ENCODE assay signal across 8 cellular contexts in the genomic region with DNA sequence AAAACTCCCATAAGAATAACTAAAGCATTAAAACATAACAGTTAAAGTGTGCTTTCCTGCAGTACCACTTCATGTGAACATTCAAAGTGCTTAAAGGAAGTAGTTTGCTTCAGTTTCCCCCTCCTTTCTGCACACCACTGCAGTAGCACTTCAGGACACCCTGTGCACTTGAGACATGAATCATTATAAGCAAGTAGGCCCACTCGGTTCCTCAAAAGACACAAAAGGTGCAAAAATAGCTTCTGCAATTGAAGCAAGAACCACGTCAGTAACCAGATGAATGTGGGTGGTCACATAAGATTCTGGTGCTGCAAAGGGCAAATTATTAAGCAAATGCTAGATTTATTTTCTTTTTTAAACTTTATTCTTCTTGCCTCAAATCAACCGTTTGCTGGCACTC.
A peak's percentile ranks its signal among the peaks of the same experiment; 100 is the strongest.
DNase-seq lines count a peak whose midpoint lies in the region; ATAC-seq, FAIRE-seq and TF ChIP-seq lines count a peak whose summit lies in the region.

No MANE protein-coding gene starts in this region.

- H3K9me3 ChIP-seq in DND-41 (ENCODE audit: insufficient read depth, low read length, severe bottlenecking) (no peaks in the 10 kb centered on the region), HepG2 (ENCODE audit: low read length) (no peaks in the 10 kb centered on the region)

- TF ChIP-seq POLR2A in HepG2 (IDR thresholded peaks at IDR 0.05; ENCODE audit: insufficient read depth in 1 of 2, low read depth in 2 of 2, low read length in 2 of 2): no peak

- H3K27me3 Mint-ChIP-seq in activated naive CD8-positive, alpha-beta T cell treated with anti-CD3 and anti-CD28 coated beads for 36 hours: no peaks in the 10 kb centered on the region
- H3K27me3 Mint-ChIP-seq in Calu3 (ENCODE audit: unreplicated experiment): no peaks in the 10 kb centered on the region

- TF ChIP-seq CTCF in DND-41 (IDR thresholded peaks at IDR 0.05; ENCODE audit: borderline replicate concordance, extremely low read depth, low read length, poor library complexity, severe bottlenecking): no peak
- TF ChIP-seq CTCF in HepG2 (CRISPR knock-in tag; IDR thresholded peaks at IDR 0.05): no peak
- no peak for TF ChIP-seq CTCF in Calu3 (IDR thresholded peaks at IDR 0.05; ENCODE audit: unreplicated experiment)

- TF ChIP-seq RAD21 in HepG2 (CRISPR knock-in tag; IDR thresholded peaks at IDR 0.05): no peak

- H3K4me3 ChIP-seq in DND-41 (ENCODE audit: low read depth in 1 of 2, low read length in 2 of 2) (no peak overlapping the region), HepG2 (replicated peaks in 1 of 3; ENCODE audit: insufficient read depth in 1 of 3, low read depth in 2 of 3, low read length in 3 of 3) (no peak overlapping the region)

- no peak overlapping the region for H3K27ac ChIP-seq in DND-41 (ENCODE audit: low read length)
- no peak overlapping the region for H3K27ac ChIP-seq in HepG2 (ENCODE audit: extremely low read length, insufficient read depth, low read length)

- WGBS in HepG2 (ENCODE audit: low lambda C conversion rate): 95% methylated on average over 3 of the region's 3 CpGs

- H3K27me3 ChIP-seq in DND-41 (ENCODE audit: insufficient read depth, low read length, poor library complexity) (no peaks in the 10 kb centered on the region), HepG2 (ENCODE audit: control insufficient read depth in 1 of 2, insufficient read depth in 2 of 2, low read length in 2 of 2) (no peaks in the 10 kb centered on the region)

- H3K4me1 ChIP-seq in DND-41 (ENCODE audit: insufficient read depth, low read length) (no peaks in the 10 kb centered on the region), HepG2 (ENCODE audit: insufficient read depth, low read length) (no peaks in the 10 kb centered on the region)

- 0 out of 3 replicates have a peak, but pooled peaks have one; percentile 58 for ATAC-seq in DND-41 (ENCODE audit: insufficient read depth, low read depth)
- peak; percentile 94 for ATAC-seq in HG03097 (IDR thresholded peaks at IDR 0.05; ENCODE audit: low FRiP score, unreplicated experiment)
- ATAC-seq in HepG2: no peak

- DNase-seq in DND-41: no peak
- DNase-seq in GM19240 (ENCODE audit: insufficient read length, low spot score): peak; percentile 11
- DNase-seq in activated naive CD8-positive, alpha-beta T cell treated with anti-CD3 and anti-CD28 coated beads for 36 hours: peak; percentile 26
- DNase-seq in HepG2 (ENCODE audit: low spot score): no peak
- no peak for DNase-seq in Calu3
- DNase-seq in DMS153 (lab: John Stamatoyannopoulos, UW): no peak
- no peak for DNase-seq in NCI-H345 (lab: John Stamatoyannopoulos, UW)

- BruUV-seq in HepG2 (replicated peaks; lab: Mats Ljungman, UMichigan): no TSS peak
- BruUV-seq in Calu3 (replicated peaks; lab: Mats Ljungman, UMichigan): no TSS peak

- FAIRE-seq in HepG2 (lab: Jason Lieb, UNC): no peak

- H2AFZ ChIP-seq in DND-41 (ENCODE audit: low read depth, low read length) (no peak overlapping the region), HepG2 (ENCODE audit: low read length) (no peak overlapping the region)

- CTCF ChIA-PET in HepG2 (lab: Yijun Ruan, JAX; ENCODE audit: low intra/inter-chr PET ratio, low total read pairs): no interaction called here
- CTCF ChIA-PET in Calu3 (lab: Charles Lee): no interaction called here

- intact Hi-C loops in HepG2 (cut with micrococcal nuclease; ENCODE audit: unreplicated experiment) (no loop called here), Calu3 (cut with micrococcal nuclease; ENCODE audit: unreplicated experiment) (no loop called here)

- H4K20me1 ChIP-seq in DND-41 (ENCODE audit: insufficient read depth, low read length) (no peaks in the 10 kb centered on the region), HepG2 (ENCODE audit: insufficient read depth, low read length) (no peaks in the 10 kb centered on the region; the same call in 1 of the 2 replicates)

- TF ChIP-seq EP300 in HepG2 (IDR thresholded peaks at IDR 0.05; ENCODE audit: low read depth in 2 of 2, low read length in 2 of 2): no peak
- TF ChIP-seq EP300 in HepG2 (CRISPR knock-in tag; IDR thresholded peaks at IDR 0.05; ENCODE audit: borderline replicate concordance): no peak

- H3K9ac ChIP-seq in DND-41 (ENCODE audit: low read depth, low read length) (no peak overlapping the region), HepG2 (ENCODE audit: insufficient read depth, low read depth, low read length) (no peak overlapping the region)

- POLR2A ChIA-PET in HepG2 (lab: Yijun Ruan, JAX): no interaction called here

- H3K36me3 ChIP-seq in DND-41 (ENCODE audit: insufficient read depth, low read length) (no peaks in the 10 kb centered on the region), HepG2 (replicated peaks in 1 of 2; ENCODE audit: control insufficient read depth in 1 of 2, insufficient read depth in 2 of 2, low read length in 2 of 2) (no peaks in the 10 kb centered on the region)

- H3K9me3 Mint-ChIP-seq in activated naive CD8-positive, alpha-beta T cell treated with anti-CD3 and anti-CD28 coated beads for 36 hours: peaks cover 2% of the 10 kb centered on the region
- H3K9me3 Mint-ChIP-seq in Calu3 (ENCODE audit: low read depth, unreplicated experiment): no peaks in the 10 kb centered on the region

- peaks cover 67% of the 10 kb centered on the region for H3K4me1 Mint-ChIP-seq in activated naive CD8-positive, alpha-beta T cell treated with anti-CD3 and anti-CD28 coated beads for 36 hours
- peaks cover 7% of the 10 kb centered on the region for H3K4me1 Mint-ChIP-seq in Calu3 (ENCODE audit: low read depth, unreplicated experiment)

- peak overlapping the region; percentile 62 for H3K4me3 Mint-ChIP-seq in activated naive CD8-positive, alpha-beta T cell treated with anti-CD3 and anti-CD28 coated beads for 36 hours
- no peak overlapping the region for H3K4me3 Mint-ChIP-seq in Calu3 (ENCODE audit: low read depth, unreplicated experiment)

- H3K27ac Mint-ChIP-seq in activated naive CD8-positive, alpha-beta T cell treated with anti-CD3 and anti-CD28 coated beads for 36 hours: peak overlapping the region; percentile 96
- no peak overlapping the region for H3K27ac Mint-ChIP-seq in Calu3 (ENCODE audit: unreplicated experiment)

- in situ Hi-C loops in HepG2 (cut with HindIII; ENCODE audit: extremely low pct_ligation_motif_present, low pct_unique_long_range_greater_than_20kb): no loop called here

- H3K4me2 ChIP-seq in DND-41 (ENCODE audit: insufficient read depth, low read length) (no peak overlapping the region), HepG2 (ENCODE audit: low read depth, low read length) (no peak overlapping the region)

- peaks cover 54% of the 10 kb centered on the region for H3K36me3 Mint-ChIP-seq in activated naive CD8-positive, alpha-beta T cell treated with anti-CD3 and anti-CD28 coated beads for 36 hours
- H3K36me3 Mint-ChIP-seq in Calu3 (ENCODE audit: insufficient read depth, unreplicated experiment): no peaks in the 10 kb centered on the region

- H3K79me2 ChIP-seq in DND-41 (ENCODE audit: insufficient read depth, low read length) (no peaks in the 10 kb centered on the region), HepG2 (ENCODE audit: insufficient read depth, low read length) (no peaks in the 10 kb centered on the region)

TF ChIP-seq in HepG2, 621 proteins besides CTCF, POLR2A, EP300 and RAD21 (continues in another document):
- no peak for TF ChIP-seq ZNF512 (CRISPR knock-in tag; IDR thresholded peaks at IDR 0.05)
- TF ChIP-seq SCMH1 (CRISPR knock-in tag; IDR thresholded peaks at IDR 0.05; ENCODE audit: borderline replicate concordance): no peak
- no peak for TF ChIP-seq ZNF720 (CRISPR knock-in tag; IDR thresholded peaks at IDR 0.05)
- TF ChIP-seq, protein P1, sequence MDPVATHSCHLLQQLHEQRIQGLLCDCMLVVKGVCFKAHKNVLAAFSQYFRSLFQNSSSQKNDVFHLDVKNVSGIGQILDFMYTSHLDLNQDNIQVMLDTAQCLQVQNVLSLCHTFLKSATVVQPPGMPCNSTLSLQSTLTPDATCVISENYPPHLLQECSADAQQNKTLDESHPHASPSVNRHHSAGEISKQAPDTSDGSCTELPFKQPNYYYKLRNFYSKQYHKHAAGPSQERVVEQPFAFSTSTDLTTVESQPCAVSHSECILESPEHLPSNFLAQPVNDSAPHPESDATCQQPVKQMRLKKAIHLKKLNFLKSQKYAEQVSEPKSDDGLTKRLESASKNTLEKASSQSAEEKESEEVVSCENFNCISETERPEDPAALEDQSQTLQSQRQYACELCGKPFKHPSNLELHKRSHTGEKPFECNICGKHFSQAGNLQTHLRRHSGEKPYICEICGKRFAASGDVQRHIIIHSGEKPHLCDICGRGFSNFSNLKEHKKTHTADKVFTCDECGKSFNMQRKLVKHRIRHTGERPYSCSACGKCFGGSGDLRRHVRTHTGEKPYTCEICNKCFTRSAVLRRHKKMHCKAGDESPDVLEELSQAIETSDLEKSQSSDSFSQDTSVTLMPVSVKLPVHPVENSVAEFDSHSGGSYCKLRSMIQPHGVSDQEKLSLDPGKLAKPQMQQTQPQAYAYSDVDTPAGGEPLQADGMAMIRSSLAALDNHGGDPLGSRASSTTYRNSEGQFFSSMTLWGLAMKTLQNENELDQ (CRISPR knock-in tag; IDR thresholded peaks at IDR 0.05; ENCODE audit: borderline replicate concordance): no peak
- no peak for TF ChIP-seq ZNF296 (CRISPR knock-in tag; conservative IDR thresholded peaks at IDR 0.05)
- no peak for TF ChIP-seq STAG1 (CRISPR knock-in tag; IDR thresholded peaks at IDR 0.05)
- no peak for TF ChIP-seq ZNF10 (CRISPR knock-in tag; IDR thresholded peaks at IDR 0.05; ENCODE audit: borderline replicate concordance, low read depth)
- TF ChIP-seq PRMT3 (CRISPR knock-in tag; IDR thresholded peaks at IDR 0.05; ENCODE audit: borderline replicate concordance, low read depth): no peak
- no peak for TF ChIP-seq ATAD3A (CRISPR knock-in tag; IDR thresholded peaks at IDR 0.05)
- no peak for TF ChIP-seq RARA (CRISPR knock-in tag; IDR thresholded peaks at IDR 0.05)
- TF ChIP-seq NR2F2 (IDR thresholded peaks at IDR 0.05; ENCODE audit: borderline replicate concordance, low read depth): no peak
- TF ChIP-seq PAX8 (CRISPR knock-in tag; IDR thresholded peaks at IDR 0.05; ENCODE audit: borderline replicate concordance): no peak
- no peak for TF ChIP-seq MAFF (IDR thresholded peaks at IDR 0.05; ENCODE audit: low read depth, low read length)
- TF ChIP-seq MTF1 (CRISPR knock-in tag; IDR thresholded peaks at IDR 0.05): no peak

Comparison
In these comparisons a context has a peak if more than half of its experiments do, and no peak if none do; other contexts are left out.
1. DNase-seq: peak in GM19240 (single experiment) and activated naive CD8-positive, alpha-beta T cell treated with anti-CD3 and anti-CD28 coated beads for 36 hours (single experiment); none in DND-41 (single experiment), HepG2 (single experiment), Calu3 (single experiment), DMS153 (single experiment) and NCI-H345 (single experiment).